ENCODE assay signal across 24 cellular contexts in genomic region chr6:168439791-168440491, GRCh38. TPM values are rescaled to one million over a fixed set of nuclear protein-coding genes. Genes with fewer than 3 reads are reported as not detected.
DNase-seq lines count a peak whose midpoint lies in the region; ATAC-seq, FAIRE-seq and TF ChIP-seq lines count a peak whose summit lies in the region.
"Had no signal": no experiment of that assay in that cellular context is flagged by ENCODE, and none has a peak within 500 bp of the region (broad histone marks: within the 10 kb centered on the region; RNA-seq: fewer than 3 reads in every experiment).

No MANE protein-coding gene starts in this region.

- H4K8ac ChIP-seq in H1 (ENCODE audit: extremely low read depth, insufficient read depth, low read length) = 0 out of 2 replicates have a peak overlapping the region, but pooled peaks have one; percentile 22

- CTCF ChIA-PET in H1 (lab: Charles Lee; ENCODE audit: partially characterized antibody) = interaction anchor here (2.0 kb wide), 1 partner anchor 70 kb away, joined by 4 read pairs; no protein-coding TSS in a partner anchor
- CTCF ChIA-PET in activated CD4-positive, alpha-beta memory T cell treated with anti-CD3 and anti-CD28 coated beads, Interleukin-2, amount 10 ng/mL, durations not matched to agents 7 days and 5 days (lab: Charles Lee) = no interaction called here

- H2AFZ ChIP-seq in H1 (ENCODE audit: low read length) = no peak overlapping the region

- peaks cover 26% of the 10 kb centered on the region for H3K4me1 Mint-ChIP-seq in mesothelial cell of epicardium
- H3K4me1 Mint-ChIP-seq in activated CD4-positive, alpha-beta memory T cell treated with anti-CD3 and anti-CD28 coated beads, Interleukin-2, amount 10 ng/mL, durations not matched to agents 7 days and 5 days = no peaks in the 10 kb centered on the region

- H4K20me1 ChIP-seq in H1 (replicated peaks in 1 of 2; ENCODE audit: control insufficient read depth in 1 of 2, insufficient read depth in 2 of 2, low read length in 2 of 2) = no peaks in the 10 kb centered on the region

- peak overlapping the region; percentile 6 for H3K27ac Mint-ChIP-seq in mesothelial cell of epicardium
- H3K27ac Mint-ChIP-seq in activated CD4-positive, alpha-beta memory T cell treated with anti-CD3 and anti-CD28 coated beads, Interleukin-2, amount 10 ng/mL, durations not matched to agents 7 days and 5 days = no peak overlapping the region
- H3K27ac Mint-ChIP-seq: activated naive CD4-positive, alpha-beta T cell treated with anti-CD3 and anti-CD28 coated beads, Interleukin-2, amount 50 U/mL, for 72 hours; activated T-helper 1 cell treated with anti-CD3 and anti-CD28 coated beads, Interleukin-12 subunit alpha, Interleukin-12 subunit beta, Interleukin-2, Interleukin-4 antibody, amounts not matched to agents 30 ng/mL and 10 ng/mL and 1 ng/mL, durations not matched to agents 14 hours and 24 hours and 36 hours had no signal

- H3K27me3 Mint-ChIP-seq in mesothelial cell of epicardium (ENCODE audit: low read depth) = peaks cover 70% of the 10 kb centered on the region
- peaks cover 47% of the 10 kb centered on the region for H3K27me3 Mint-ChIP-seq in activated CD4-positive, alpha-beta memory T cell treated with anti-CD3 and anti-CD28 coated beads, Interleukin-2, amount 10 ng/mL, durations not matched to agents 7 days and 5 days

- peaks cover 10% of the 10 kb centered on the region for H3K9me3 Mint-ChIP-seq in mesothelial cell of epicardium
- H3K9me3 Mint-ChIP-seq in activated CD4-positive, alpha-beta memory T cell treated with anti-CD3 and anti-CD28 coated beads, Interleukin-2, amount 10 ng/mL, durations not matched to agents 7 days and 5 days = no peaks in the 10 kb centered on the region
- H3K9me3 Mint-ChIP-seq: activated naive CD4-positive, alpha-beta T cell treated with anti-CD3 and anti-CD28 coated beads, Interleukin-2, amount 50 U/mL, for 72 hours; activated T-helper 1 cell treated with anti-CD3 and anti-CD28 coated beads, Interleukin-12 subunit alpha, Interleukin-12 subunit beta, Interleukin-2, Interleukin-4 antibody, amounts not matched to agents 30 ng/mL and 10 ng/mL and 1 ng/mL, durations not matched to agents 14 hours and 24 hours and 36 hours had no signal

- no peaks in the 10 kb centered on the region for H3K36me3 Mint-ChIP-seq in mesothelial cell of epicardium
- H3K36me3 Mint-ChIP-seq in activated CD4-positive, alpha-beta memory T cell treated with anti-CD3 and anti-CD28 coated beads, Interleukin-2, amount 10 ng/mL, durations not matched to agents 7 days and 5 days (ENCODE audit: low read depth) = peaks cover 2% of the 10 kb centered on the region

- H2BK12ac ChIP-seq in H1 (ENCODE audit: low read depth, low read length) = no peak overlapping the region

- H2AK5ac ChIP-seq in H1 (ENCODE audit: low read depth, low read length) = no peak overlapping the region

- TF ChIP-seq CTCF in H1 (IDR thresholded peaks at IDR 0.05; ENCODE audit: control extremely low read depth in 1 of 3, insufficient read depth in 1 of 3, low read depth in 1 of 3, low read length in 3 of 3) = no peak
- TF ChIP-seq CTCF in mesothelial cell of epicardium (IDR thresholded peaks at IDR 0.05; ENCODE audit: unreplicated experiment) = no peak

- WGBS in H1 (ENCODE audit: extremely low coverage in 1 of 2, insufficient coverage in 1 of 2, insufficient read length in 1 of 2, insufficient replicate concordance in 2 of 2, low coverage in 1 of 2, low lambda C conversion rate in 2 of 2, missing lambda C conversion rate in 1 of 2), 2 experiments = 72% methylated on average over 9 of the region's 9 CpGs; no CpG with 5 or more reads in 1 of the 2 experiments

- H3K18ac ChIP-seq in H1 (ENCODE audit: extremely low read depth, low read length) = no peak overlapping the region

- H3K79me2 ChIP-seq in H1 (ENCODE audit: control insufficient read depth in 1 of 2, insufficient read depth in 2 of 2, low read length in 2 of 2) = no peaks in the 10 kb centered on the region

- peak overlapping the region in 1 of 2 experiments; percentile 83; a peak in 2 of 4 replicates for H3K4me2 ChIP-seq in H1 (ENCODE audit: insufficient read depth in 1 of 2, low read depth in 2 of 2, low read length in 2 of 2)

- H3K4me3 ChIP-seq in H7 (ENCODE audit: insufficient read depth, low read depth, low read length) = no peak overlapping the region
- peak overlapping the region in 1 of 4 experiments; percentile 74; a peak in 1 of 8 replicates for H3K4me3 ChIP-seq in H1 (ENCODE audit: extremely low read depth in 1 of 4, insufficient read depth in 2 of 4, low read depth in 3 of 4, low read length in 4 of 4)
- peak overlapping the region; percentile 46 to 82 for H3K4me3 ChIP-seq in stomach smooth muscle (ENCODE audit: low read length in 2 of 2)
- H3K4me3 ChIP-seq: mucosa of descending colon had no signal

- no peak overlapping the region for H3K56ac ChIP-seq in H1 (replicated peaks; ENCODE audit: insufficient read length, low read depth, low read length)

- H3K9ac ChIP-seq in H1 (replicated peaks in 1 of 4; ENCODE audit: extremely low read depth in 1 of 4, low read depth in 3 of 4, low read length in 3 of 4) = no peak overlapping the region
- H3K9ac ChIP-seq in stomach smooth muscle (ENCODE audit: low read length in 2 of 2) = peak overlapping the region in 1 of 2 donors; percentile 55

- H3K23ac ChIP-seq in H1 (ENCODE audit: insufficient read length) = no peak overlapping the region

- H4K5ac ChIP-seq in H1 (ENCODE audit: insufficient read length, low read depth, low read length) = no peak overlapping the region

- H3K9me3 ChIP-seq in H1 (ENCODE audit: insufficient read depth in 2 of 2, low read depth in 1 of 2, low read length in 1 of 2) (no peaks in the 10 kb centered on the region), stomach smooth muscle (ENCODE audit: control insufficient read depth in 2 of 2, low read length in 2 of 2) (no peaks in the 10 kb centered on the region)
- H3K9me3 ChIP-seq: body of pancreas, mucosa of descending colon had no signal

- peaks cover 12% of the 10 kb centered on the region; the same call in 1 of the 2 replicates for H3K23me2 ChIP-seq in H1 (ENCODE audit: low read depth, low read length)

- H3K14ac ChIP-seq in H1 (ENCODE audit: insufficient read length) = no peak overlapping the region

- TF ChIP-seq POLR2A in H1 (IDR thresholded peaks at IDR 0.05; ENCODE audit: control extremely low read depth in 1 of 2, low read depth in 2 of 2, low read length in 2 of 2) = no peak

- no peak overlapping the region for H2BK15ac ChIP-seq in H1 (ENCODE audit: low read length)

- no peak overlapping the region for H3K27ac ChIP-seq in H1 (ENCODE audit: low read depth, low read length)
- peak overlapping the region; percentile 79 for H3K27ac ChIP-seq in stomach smooth muscle (ENCODE audit: low read length)

- H2BK120ac ChIP-seq in H1 (replicated peaks; ENCODE audit: low read depth, low read length) = no peak overlapping the region

- H2BK20ac ChIP-seq in H1 (ENCODE audit: low read length) = no peak overlapping the region

- ATAC-seq in HG03442 (IDR thresholded peaks at IDR 0.05; ENCODE audit: unreplicated experiment) (no peak), HG02840 (IDR thresholded peaks at IDR 0.05; ENCODE audit: low FRiP score, unreplicated experiment) (no peak)
- ATAC-seq: activated naive CD4-positive, alpha-beta T cell treated with anti-CD3 and anti-CD28 coated beads, Interleukin-2, amount 50 U/mL, for 72 hours; stimulated activated naive CD8-positive, alpha-beta T cell treated with anti-CD3 and anti-CD28 coated beads, Interleukin-15, Interleukin-2, amounts not matched to agents 100 U/mL and 50 U/mL, for 24 hours had no signal

- FAIRE-seq in H1 (lab: Jason Lieb, UNC) = no peak
- FAIRE-seq: GM12892 had no signal

- H2BK5ac ChIP-seq in H1 (ENCODE audit: low read depth, low read length) = no peak overlapping the region

- H3K36me3 ChIP-seq in H7 (replicated peaks; ENCODE audit: control insufficient read depth, insufficient read depth, low read length) (no peaks in the 10 kb centered on the region), H1 (ENCODE audit: control insufficient read depth in 2 of 4, insufficient read depth in 4 of 4, low read length in 3 of 4) (no peaks in the 10 kb centered on the region), stomach smooth muscle (ENCODE audit: control insufficient read depth in 2 of 2, insufficient read depth in 2 of 2, low read length in 2 of 2) (no peaks in the 10 kb centered on the region)

- no peak overlapping the region for H3K4ac ChIP-seq in H1 (replicated peaks; ENCODE audit: insufficient read length, low read depth, low read length)

- peak; percentile 18 for DNase-seq in H7
- DNase-seq in H1 (ENCODE audit: low read depth in 1 of 2, low spot score in 2 of 2) = no peak
- no peak for DNase-seq in mesothelial cell of epicardium (ENCODE audit: low spot score in 2 of 2, unreplicated experiment in 2 of 2)
- no peak for DNase-seq in activated CD4-positive, alpha-beta memory T cell treated with anti-CD3 and anti-CD28 coated beads, Interleukin-2, amount 10 ng/mL, durations not matched to agents 7 days and 5 days
- no peak for DNase-seq in cerebellar nuclear complex (lab: John Stamatoyannopoulos, UW)
- DNase-seq: activated CD4-positive, CD25-positive, alpha-beta regulatory T cell treated with anti-CD3 and anti-CD28 coated beads, Interleukin-2, amount 50 U/mL, for 72 hours; body of pancreas; dermis blood vessel endothelial cell; foreskin melanocyte; NCI-H1092 treated with DMSO at 0.1 percent for 48 hours; NCI-H2029 treated with DMSO at 0.1 percent for 48 hours; stimulated activated naive CD8-positive, alpha-beta T cell treated with anti-CD3 and anti-CD28 coated beads, Interleukin-15, Interleukin-2, amounts not matched to agents 100 U/mL and 50 U/mL, for 24 hours; T1000 had no signal

- POLR2A ChIA-PET in H1 (lab: Charles Lee; ENCODE audit: partially characterized antibody) = interaction anchor here (1.0 to 1.3 kb wide), 2 partner anchors 26 to 116 kb away, joined by 3 read pairs; no protein-coding TSS in a partner anchor
- POLR2A ChIA-PET in activated CD4-positive, alpha-beta memory T cell treated with anti-CD3 and anti-CD28 coated beads, Interleukin-2, amount 10 ng/mL, durations not matched to agents 7 days and 5 days (lab: Charles Lee) = no interaction called here

- no peak for TF ChIP-seq RAD21 in H1 (IDR thresholded peaks at IDR 0.05 in 1 of 2, conservative IDR thresholded peaks at IDR 0.05 in 1 of 2; ENCODE audit: low read depth in 2 of 2, low read length in 2 of 2)

- TF ChIP-seq EP300 in H1 (IDR thresholded peaks at IDR 0.05; ENCODE audit: borderline replicate concordance in 1 of 2, low read depth in 2 of 2, low read length in 2 of 2) = no peak

- peaks cover 10 to 24% (median 18%) of the 10 kb centered on the region in 4 experiments for H3K4me1 ChIP-seq in H1 (replicated peaks in 1 of 4; ENCODE audit: control insufficient read depth in 3 of 4, insufficient read depth in 4 of 4, low read length in 3 of 4)
- H3K4me1 ChIP-seq in stomach smooth muscle (ENCODE audit: control insufficient read depth, insufficient read depth, low read length) = peaks cover 26% of the 10 kb centered on the region

- no peaks in the 10 kb centered on the region for H3K79me1 ChIP-seq in H1 (ENCODE audit: low read depth, low read length)

- H4K91ac ChIP-seq in H1 (replicated peaks; ENCODE audit: insufficient read length, low read length) = no peak overlapping the region

- H3K27me3 ChIP-seq in H7 (ENCODE audit: control insufficient read depth, insufficient read depth, low read length) = peaks cover 44% of the 10 kb centered on the region
- peaks cover 0 to 31% (median 28%) of the 10 kb centered on the region in 4 experiments; a peak in 6 of 7 replicates for H3K27me3 ChIP-seq in H1 (replicated peaks in 1 of 4; ENCODE audit: control insufficient read depth in 3 of 4, extremely low read depth in 1 of 4, insufficient read depth in 3 of 4, low read length in 3 of 4)
- H3K27me3 ChIP-seq in stomach smooth muscle (ENCODE audit: control insufficient read depth in 1 of 2, insufficient read depth in 2 of 2, low read length in 2 of 2) = no peaks in the 10 kb centered on the region

- peak overlapping the region; percentile 63 for H3K4me3 Mint-ChIP-seq in mesothelial cell of epicardium
- no peak overlapping the region for H3K4me3 Mint-ChIP-seq in activated CD4-positive, alpha-beta memory T cell treated with anti-CD3 and anti-CD28 coated beads, Interleukin-2, amount 10 ng/mL, durations not matched to agents 7 days and 5 days
- H3K4me3 Mint-ChIP-seq: activated T-helper 1 cell treated with anti-CD3 and anti-CD28 coated beads, Interleukin-12 subunit alpha, Interleukin-12 subunit beta, Interleukin-2, Interleukin-4 antibody, amounts not matched to agents 30 ng/mL and 10 ng/mL and 1 ng/mL, durations not matched to agents 14 hours and 24 hours and 36 hours had no signal

RNA-seq across cellular contexts. Expression of gene SMOC2, which starts 1.0 kb away (rescaled TPM):
- total RNA-seq in H7 (2014; rRNA removed; shearing (Covaris generic)) = 0.18 and 0.45 TPM in 2 replicates
- total RNA-seq in H1 (2021; fragmentation: NEBNext Ultra II Directional; extraction: Animal tissue kit (Norgen Biotek cat#: 25700)) = 7.7 and 9.0 TPM in 2 replicates
- polyA plus RNA-seq in H1 (2011; rRNA removed) = 8.5 TPM in 2 replicates
- polyA plus RNA-seq in H1 (2011; cell fraction: cytosol; rRNA removed) = 10.3 TPM
- polyA plus RNA-seq in H1 (2011; cell fraction: nucleus; rRNA removed) = 11.5 TPM
- 8.3 to 10.1 TPM (median 9.4 TPM) in 4 replicates for polyA plus RNA-seq in H1 (2012, experiment 1 of 2)
- polyA plus RNA-seq in H1 (2012, experiment 2 of 2) = 4.2 TPM
- polyA plus RNA-seq in H1 (2013, experiment 1 of 2) = 2.2 TPM
- polyA plus RNA-seq in H1 (2013, experiment 2 of 2) = 2.6 TPM
- polyA minus RNA-seq in H1 (2011; rRNA and poly(A)+ RNA removed) = 5.0 and 6.4 TPM in 2 replicates
- 7.9 TPM for polyA minus RNA-seq in H1 (2011; cell fraction: cytosol; rRNA and poly(A)+ RNA removed)
- 7.6 TPM for polyA minus RNA-seq in H1 (2011; cell fraction: nucleus; rRNA and poly(A)+ RNA removed)
- 4.4 to 4.9 TPM (median 4.8 TPM) in 3 replicates for total RNA-seq in mesothelial cell of epicardium
- total RNA-seq in activated CD4-positive, alpha-beta memory T cell treated with anti-CD3 and anti-CD28 coated beads, Interleukin-2, amount 10 ng/mL, durations not matched to agents 7 days and 5 days = not detected
- total RNA-seq: activated CD8-positive, alpha-beta memory T cell treated with anti-CD3 and anti-CD28 coated beads for 36 hours; activated naive CD4-positive, alpha-beta T cell treated with anti-CD3 and anti-CD28 coated beads, Interleukin-2, amount 50 U/mL, for 72 hours; activated T-helper 1 cell treated with anti-CD3 and anti-CD28 coated beads, Interleukin-12 subunit alpha, Interleukin-12 subunit beta, Interleukin-2, Interleukin-4 antibody, amounts not matched to agents 30 ng/mL and 10 ng/mL and 1 ng/mL, durations not matched to agents 14 hours and 24 hours and 36 hours; dermis blood vessel endothelial cell; NCI-H460; RPMI7951 had no signal
- polyA plus RNA-seq: AG04450 had no signal
